In the genomic region with DNA sequence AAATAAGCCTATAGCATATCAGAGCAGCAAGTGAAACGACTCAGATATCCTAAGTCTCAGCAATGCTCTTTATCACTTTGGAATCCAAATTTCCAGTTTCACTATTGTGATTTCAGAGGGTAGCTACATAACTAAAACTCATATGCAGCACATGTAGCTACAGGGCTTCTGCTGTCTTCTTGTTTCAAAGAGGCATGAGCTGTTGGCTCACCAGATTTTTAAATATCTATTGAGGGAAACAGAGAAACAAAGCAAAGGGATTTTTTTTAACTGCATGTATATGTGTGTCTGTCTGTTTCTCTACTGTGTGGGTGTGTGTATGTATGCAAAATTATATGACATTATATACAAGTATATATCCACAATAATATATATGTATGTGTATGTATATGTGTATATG, we compare ENCODE assay signal across 1 cellular context.
TF ChIP-seq lines count a peak whose summit lies in the region.

No MANE protein-coding gene starts in this region.

TF ChIP-seq in SK-N-SH, 30 proteins besides CTCF, POLR2A, EP300 and RAD21 (continued from another document):
- TF ChIP-seq RXRA (IDR thresholded peaks at IDR 0.05; ENCODE audit: borderline replicate concordance, low read depth) (no peak), FOSL2 (IDR thresholded peaks at IDR 0.05; ENCODE audit: borderline replicate concordance, low read depth) (no peak), GATA2 (CRISPR knock-in tag; IDR thresholded peaks at IDR 0.05) (no peak)
- TF ChIP-seq, protein P1, sequence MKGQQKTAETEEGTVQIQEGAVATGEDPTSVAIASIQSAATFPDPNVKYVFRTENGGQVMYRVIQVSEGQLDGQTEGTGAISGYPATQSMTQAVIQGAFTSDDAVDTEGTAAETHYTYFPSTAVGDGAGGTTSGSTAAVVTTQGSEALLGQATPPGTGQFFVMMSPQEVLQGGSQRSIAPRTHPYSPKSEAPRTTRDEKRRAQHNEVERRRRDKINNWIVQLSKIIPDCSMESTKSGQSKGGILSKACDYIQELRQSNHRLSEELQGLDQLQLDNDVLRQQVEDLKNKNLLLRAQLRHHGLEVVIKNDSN (IDR thresholded peaks at IDR 0.05; ENCODE audit: borderline replicate concordance, low read depth) = no peak
